ENCODE assay signal across 1 cellular context in genomic region chr6:41051873-41052272, GRCh38.
A peak's percentile ranks its signal among the peaks of the same experiment; 100 is the strongest.
TF ChIP-seq lines count a peak whose summit lies in the region.

No MANE protein-coding gene starts in this region.

TF ChIP-seq in K562, 482 proteins besides CTCF, POLR2A, EP300 and RAD21 (continued from another document and continues in another):
- TF ChIP-seq E2F5 (CRISPR knock-in tag; IDR thresholded peaks at IDR 0.05) (no peak), E2F6 (IDR thresholded peaks at IDR 0.05; ENCODE audit: borderline replicate concordance in 1 of 2, extremely low read depth in 1 of 2, insufficient read depth in 1 of 2, insufficient read length in 1 of 2, low read depth in 1 of 2, low read length in 1 of 2, poor library complexity in 1 of 2, severe bottlenecking in 1 of 2) (no peak), SNIP1 (IDR thresholded peaks at IDR 0.05; ENCODE audit: low read depth) (no peak), ZNF277 (CRISPR knock-in tag; IDR thresholded peaks at IDR 0.05; ENCODE audit: borderline replicate concordance) (no peak), THRA (IDR thresholded peaks at IDR 0.05) (no peak), CHAMP1 (IDR thresholded peaks at IDR 0.05) (no peak), ZNF407 (IDR thresholded peaks at IDR 0.05; ENCODE audit: low read depth) (no peak), ELF4 (CRISPR knock-in tag; IDR thresholded peaks at IDR 0.05) (peak; percentile 89), TBL1XR1 (IDR thresholded peaks at IDR 0.05; ENCODE audit: low read length in 2 of 2) (no peak), TSC22D4 (tag; IDR thresholded peaks at IDR 0.05) (no peak), RBBP5 (IDR thresholded peaks at IDR 0.05; ENCODE audit: borderline replicate concordance, insufficient read depth, low read length, poor library complexity, severe bottlenecking) (no peak), CSDE1 (IDR thresholded peaks at IDR 0.05) (no peak), CHCHD3 (CRISPR knock-in tag; IDR thresholded peaks at IDR 0.05) (no peak), ZKSCAN1 (IDR thresholded peaks at IDR 0.05; ENCODE audit: low read depth, low read length) (no peak), ZFP36 (IDR thresholded peaks at IDR 0.05; ENCODE audit: low read depth, low read length, partially characterized antibody) (no peak), SPI1 (IDR thresholded peaks at IDR 0.05; ENCODE audit: borderline replicate concordance, low read depth, low read length) (peak; percentile 97), RNF219 (CRISPR knock-in tag; IDR thresholded peaks at IDR 0.05) (no peak), RBM17 (IDR thresholded peaks at IDR 0.05; ENCODE audit: borderline replicate concordance, low read depth, low read length) (no peak), ZBTB40 (IDR thresholded peaks at IDR 0.05) (peak; percentile 58; the same call in 1 of the 2 replicates), ZBTB40 (CRISPR knock-in tag; IDR thresholded peaks at IDR 0.05) (no peak)
